In the genomic region with DNA sequence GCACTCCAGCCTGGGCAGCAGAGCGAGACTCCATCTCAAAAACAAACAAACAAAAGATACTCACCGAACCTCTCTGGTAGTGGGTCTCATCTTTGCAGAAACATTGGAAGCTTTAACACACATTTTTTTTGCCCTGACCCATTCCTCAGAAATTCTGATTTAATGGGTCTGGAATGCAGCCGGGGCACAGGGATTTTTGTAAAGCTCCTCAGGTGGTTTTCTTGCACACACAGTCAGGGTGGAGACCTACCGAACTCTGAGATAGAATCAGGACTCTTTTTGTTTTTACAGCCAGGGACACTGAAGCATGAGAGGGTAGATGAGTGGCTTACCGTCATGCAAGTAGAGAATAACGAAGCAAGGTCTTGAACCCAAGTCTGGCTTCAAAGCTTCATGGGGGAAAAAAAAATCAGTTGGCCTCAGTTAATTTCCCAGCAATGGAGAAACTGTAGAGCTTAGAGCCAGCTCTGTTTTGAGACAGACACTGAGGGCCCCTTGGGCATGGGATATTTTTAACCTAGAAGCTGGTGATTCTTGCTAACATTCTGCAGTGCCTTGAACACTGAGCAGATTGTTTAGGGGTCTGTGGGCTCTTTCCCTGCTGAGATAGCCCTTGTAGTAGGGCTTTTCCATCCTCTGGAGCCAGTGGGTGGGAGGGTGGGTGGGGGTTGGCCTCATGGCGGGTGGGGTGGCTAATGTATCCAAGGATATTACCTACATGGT, we compare ENCODE assay signal across 22 cellular contexts. TPM values are rescaled to one million over a fixed set of nuclear protein-coding genes. Genes with fewer than 3 reads are reported as not detected.
A peak's percentile ranks its signal among the peaks of the same experiment; 100 is the strongest.
DNase-seq lines count a peak whose midpoint lies in the region; FAIRE-seq and TF ChIP-seq lines count a peak whose summit lies in the region.
"Had no signal": no experiment of that assay in that cellular context is flagged by ENCODE, and none has a peak within 500 bp of the region (broad histone marks: within the 10 kb centered on the region; RNA-seq: fewer than 3 reads in every experiment).

No MANE protein-coding gene starts in this region.

- H3K4me2 ChIP-seq in keratinocyte (ENCODE audit: control insufficient read depth, extremely low read depth, insufficient read depth, low read depth, low read length), result peak overlapping the region; percentile 50
- H3K4me2 ChIP-seq: hepatocyte had no signal

- no peaks in the 10 kb centered on the region for H3K79me2 ChIP-seq in keratinocyte (ENCODE audit: control insufficient read depth, insufficient read depth, low read length)
- H3K79me2 ChIP-seq: hepatocyte had no signal

- peaks cover 17% of the 10 kb centered on the region for H3K4me1 ChIP-seq in keratinocyte (ENCODE audit: control insufficient read depth, extremely low read depth, insufficient read depth, low read length)

- FAIRE-seq in RCC 7860 (lab: Jason Lieb, UNC) (no peak), keratinocyte (lab: Jason Lieb, UNC) (peak; percentile 5)
- FAIRE-seq: islet of Langerhans, urothelium cell line had no signal

- no peak overlapping the region for H3K27ac ChIP-seq in keratinocyte (ENCODE audit: control insufficient read depth, insufficient read depth, low read length)
- H3K27ac ChIP-seq: hepatocyte had no signal

- TF ChIP-seq CTCF in keratinocyte (optimal IDR thresholded peaks at IDR 0.05 in 1 of 3, IDR thresholded peaks at IDR 0.05 in 1 of 3, conservative IDR thresholded peaks at IDR 0.05 in 1 of 3; ENCODE audit: extremely low read depth in 1 of 3, insufficient read depth in 2 of 3, low read length in 3 of 3) (no peak), GM10248 (IDR thresholded peaks at IDR 0.05; ENCODE audit: control extremely low read depth, extremely low read depth, low read depth, missing control alignments) (no peak)

- CTCF ChIA-PET in GM10248 (lab: Yijun Ruan, JAX), result interaction anchor here (1.0 to 6.7 kb wide), 4 partner anchors 15 to 59 kb away, joined by 3 to 41 read pairs (median 19); partner anchors contain the start of genes PXN and SIRT4

- no peak overlapping the region for H3K4me3 ChIP-seq in keratinocyte (ENCODE audit: control insufficient read depth in 2 of 3, extremely low read depth in 1 of 3, insufficient read depth in 2 of 3, low read depth in 1 of 3, low read length in 3 of 3)
- H3K4me3 ChIP-seq: hepatocyte, skin epidermis had no signal

- H3K9me3 ChIP-seq in keratinocyte (ENCODE audit: control insufficient read depth, low read depth, low read length), result no peaks in the 10 kb centered on the region

- H2AFZ ChIP-seq in keratinocyte (ENCODE audit: control insufficient read depth, low read length), result peak overlapping the region; percentile 49
- H2AFZ ChIP-seq: hepatocyte had no signal

- no peaks in the 10 kb centered on the region for H3K9me1 ChIP-seq in keratinocyte (ENCODE audit: control insufficient read depth, extremely low read depth, insufficient read depth, low read length)

- H3K36me3 ChIP-seq in keratinocyte (ENCODE audit: control insufficient read depth in 2 of 2, extremely low read depth in 1 of 2, insufficient read depth in 2 of 2, low read length in 2 of 2), result no peaks in the 10 kb centered on the region

- no peaks in the 10 kb centered on the region for H4K20me1 ChIP-seq in keratinocyte (ENCODE audit: control insufficient read depth, extremely low read depth, insufficient read depth, low read length)

- dilution Hi-C loops in keratinocyte (cut with MboI; ENCODE audit: extremely low pct_ligation_motif_present, low sequenced_read_pairs), result no loop called here

- H3K9ac ChIP-seq in keratinocyte (ENCODE audit: control insufficient read depth, extremely low read depth, insufficient read depth, low read length), result no peak overlapping the region

- DNase-seq in EH (ENCODE audit: low read depth) (peak; percentile 36), RCC 7860 (ENCODE audit: low spot score) (peak; percentile 13), keratinocyte (ENCODE audit: low read depth, low spot score) (no peak), NCI-H2171 treated with DMSO at 0.1 percent for 48 hours (lab: John Stamatoyannopoulos, UW) (no peak), NK-92 (lab: John Stamatoyannopoulos, UW; ENCODE audit: unreplicated experiment) (no peak), GM10248 (ENCODE audit: extremely low spot score) (no peak)
- DNase-seq: activated CD4-positive, alpha-beta T cell treated with anti-CD3 and anti-CD28 coated beads, Interleukin-2, amount 10 ng/mL, durations not matched to agents 7 days and 5 days; activated CD8-positive, alpha-beta memory T cell treated with anti-CD3 and anti-CD28 coated beads, Interleukin-2, amount 50 U/mL, for 4 hours; activated effector memory CD4-positive, alpha-beta T cell treated with Interleukin-2 at 50 U/mL for 16 hours; CD4-positive, alpha-beta T cell; DMS53; effector CD8-positive, alpha-beta T cell; natural killer cell; NCI-H1930; SHP77 treated with DMSO at 0.1 percent for 48 hours; stimulated activated CD4-positive, alpha-beta T cell treated with anti-CD3 and anti-CD28 coated beads, Interleukin-4, amount 100 ng/mL, for 24 hours; T-helper 1 cell had no signal

- H3K27me3 ChIP-seq in keratinocyte (ENCODE audit: control insufficient read depth, extremely low read depth, insufficient read depth, low read length), result no peaks in the 10 kb centered on the region
- H3K27me3 ChIP-seq: hepatocyte had no signal

- POLR2A ChIA-PET in GM10248 (lab: Yijun Ruan, JAX), result no interaction called here

RNA-seq across cellular contexts. Expression of gene RNU4-2, which starts 4.8 kb away (rescaled TPM):
- polyA plus RNA-seq in keratinocyte, result under 0.01 TPM in 2 of 3 replicates, not detected in the other
- polyA plus RNA-seq in keratinocyte (2011; ENCODE audit: low read depth), result not detected
- polyA plus RNA-seq in keratinocyte (2011; cell fraction: cytosol; rRNA removed), result not detected in 2 replicates
- under 0.01 TPM in 2 replicates for polyA plus RNA-seq in keratinocyte (2011; cell fraction: nucleus; rRNA removed)
- polyA plus RNA-seq in keratinocyte (2012; ENCODE audit: low replicate concordance), result 71.2 TPM in 1 of 2 replicates, not detected in the other
- polyA minus RNA-seq in keratinocyte, result under 0.01 to 17,208 TPM (median under 0.01 TPM) in 3 replicates
- 6,294 TPM for polyA minus RNA-seq in keratinocyte (2011; cell fraction: cytosol; rRNA and poly(A)+ RNA removed)
- under 0.01 TPM in 2 replicates for polyA minus RNA-seq in keratinocyte (2011; cell fraction: nucleus; rRNA and poly(A)+ RNA removed)
- polyA plus RNA-seq: adipose tissue, hepatocyte had no signal

RNA-seq across cellular contexts. Expression of gene RNU4-1, which starts 6.1 kb away (rescaled TPM):
- polyA plus RNA-seq in keratinocyte, result under 0.01 TPM in 2 of 3 replicates, not detected in the other
- not detected for polyA plus RNA-seq in keratinocyte (2011; ENCODE audit: low read depth)
- polyA plus RNA-seq in keratinocyte (2011; cell fraction: cytosol; rRNA removed), result not detected in 2 replicates
- polyA plus RNA-seq in keratinocyte (2011; cell fraction: nucleus; rRNA removed), result under 0.01 TPM in 1 of 2 replicates, not detected in the other
- polyA plus RNA-seq in keratinocyte (2012; ENCODE audit: low replicate concordance), result 71.2 TPM in 1 of 2 replicates, not detected in the other
- polyA minus RNA-seq in keratinocyte, result under 0.01 to 17,791 TPM (median under 0.01 TPM) in 3 replicates
- polyA minus RNA-seq in keratinocyte (2011; cell fraction: cytosol; rRNA and poly(A)+ RNA removed), result 7,616 TPM
- polyA minus RNA-seq in keratinocyte (2011; cell fraction: nucleus; rRNA and poly(A)+ RNA removed), result under 0.01 TPM in 2 replicates
- polyA plus RNA-seq: adipose tissue, hepatocyte had no signal

RNA-seq across cellular contexts. Expression of gene SIRT4, which starts 15.2 kb away (rescaled TPM):
- 0.75 to 1.7 TPM (median 0.98 TPM) in 3 replicates for polyA plus RNA-seq in keratinocyte
- 0.39 TPM for polyA plus RNA-seq in keratinocyte (2011; ENCODE audit: low read depth)
- 0.75 and 1.1 TPM in 2 replicates for polyA plus RNA-seq in keratinocyte (2011; cell fraction: cytosol; rRNA removed)
- polyA plus RNA-seq in keratinocyte (2011; cell fraction: nucleus; rRNA removed), result 1.2 and 1.5 TPM in 2 replicates
- 0.63 and 1.3 TPM in 2 replicates for polyA plus RNA-seq in keratinocyte (2012; ENCODE audit: low replicate concordance)
- 0.45 to 2.9 TPM (median 0.79 TPM) in 3 replicates for polyA minus RNA-seq in keratinocyte
- not detected for polyA minus RNA-seq in keratinocyte (2011; cell fraction: cytosol; rRNA and poly(A)+ RNA removed)
- 0.32 and 0.47 TPM in 2 replicates for polyA minus RNA-seq in keratinocyte (2011; cell fraction: nucleus; rRNA and poly(A)+ RNA removed)

RNA-seq across cellular contexts. Expression of gene PXN, which starts 21.4 kb away (rescaled TPM):
- 98.7 to 224 TPM (median 114 TPM) in 3 replicates for polyA plus RNA-seq in keratinocyte
- 68.4 TPM for polyA plus RNA-seq in keratinocyte (2011; ENCODE audit: low read depth)
- polyA plus RNA-seq in keratinocyte (2011; cell fraction: cytosol; rRNA removed), result 160 and 207 TPM in 2 replicates
- polyA plus RNA-seq in keratinocyte (2011; cell fraction: nucleus; rRNA removed), result 382 and 553 TPM in 2 replicates
- 102 and 393 TPM in 2 replicates for polyA plus RNA-seq in keratinocyte (2012; ENCODE audit: low replicate concordance)
- polyA minus RNA-seq in keratinocyte, result 166 to 1,266 TPM (median 204 TPM) in 3 replicates
- polyA minus RNA-seq in keratinocyte (2011; cell fraction: cytosol; rRNA and poly(A)+ RNA removed), result 149 TPM
- 171 and 252 TPM in 2 replicates for polyA minus RNA-seq in keratinocyte (2011; cell fraction: nucleus; rRNA and poly(A)+ RNA removed)

RNA-seq across cellular contexts. Expression of gene PLA2G1B, which starts 40.6 kb away (rescaled TPM):
- not detected in 3 replicates for polyA plus RNA-seq in keratinocyte
- polyA plus RNA-seq in keratinocyte (2011; ENCODE audit: low read depth), result not detected
- polyA plus RNA-seq in keratinocyte (2011; cell fraction: cytosol; rRNA removed), result not detected in 2 replicates
- polyA plus RNA-seq in keratinocyte (2011; cell fraction: nucleus; rRNA removed), result not detected in 2 replicates
- not detected in 2 replicates for polyA plus RNA-seq in keratinocyte (2012; ENCODE audit: low replicate concordance)
- not detected in 3 replicates for polyA minus RNA-seq in keratinocyte
- polyA minus RNA-seq in keratinocyte (2011; cell fraction: cytosol; rRNA and poly(A)+ RNA removed), result not detected
- polyA minus RNA-seq in keratinocyte (2011; cell fraction: nucleus; rRNA and poly(A)+ RNA removed), result not detected in 2 replicates

Comparison
In these comparisons a context has a peak if more than half of its experiments do, and no peak if none do; other contexts are left out.
1. DNase-seq: peak in EH (single experiment) and RCC 7860 (single experiment); none in keratinocyte (single experiment), NCI-H2171 treated with DMSO at 0.1 percent for 48 hours (single experiment), NK-92 (single experiment) and GM10248 (single experiment).